Comparison of ENCODE assay signal across 31 cellular contexts in the genomic region with DNA sequence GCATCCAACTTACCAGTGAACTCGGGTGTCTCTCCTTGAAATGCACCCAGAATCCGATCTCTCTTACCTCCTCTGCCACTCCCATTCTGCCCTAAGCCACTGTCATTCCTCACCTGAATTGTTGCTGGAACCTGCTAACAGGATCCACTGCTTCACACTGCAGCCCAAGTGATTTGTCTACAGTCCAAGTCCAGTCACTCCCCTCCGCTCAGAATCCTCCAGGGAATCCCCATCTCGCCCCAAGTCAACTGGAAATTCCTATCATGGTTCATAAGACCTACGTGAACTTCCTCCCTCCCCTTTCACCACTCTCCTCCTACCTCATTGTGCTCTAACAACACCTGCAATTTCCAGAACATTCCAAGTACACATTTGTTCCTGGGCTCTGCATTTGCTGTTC.
"Had no signal": no experiment of that assay in that cellular context is flagged by ENCODE, and none has a peak within 500 bp of the region (broad histone marks: within the 10 kb centered on the region; RNA-seq: fewer than 3 reads in every experiment).

No MANE protein-coding gene starts in this region.

- H3K27ac Mint-ChIP-seq: activated B cell treated with CpG ODN at 0.5 μM for 24 hours; activated CD8-positive, alpha-beta T cell treated with anti-CD3 and anti-CD28 coated beads for 36 hours; activated naive CD8-positive, alpha-beta T cell; activated T-helper 17 cell treated with anti-CD3 and anti-CD28 coated beads, Interleukin-2, amount 50 U/mL, for 72 hours; dendritic cell treated with granulocyte-macrophage colony-stimulating factor and Interleukin-4, amounts not matched to agents 40 ng/mL and 50 ng/mL, for 4 days; endodermal cell; T-helper 17 cell; T-helper 2 cell treated with Interferon-gamma antibody and Interleukin-4, amounts not matched to agents 5 μg/mL and 100 μg/mL, for 36 hours had no signal

- DNase-seq: activated B cell treated with CpG ODN at 0.5 μM for 24 hours; activated CD4-positive, alpha-beta T cell treated with anti-CD3 and anti-CD28 coated beads for 48 hours; activated CD4-positive, alpha-beta T cell treated with anti-CD3 and anti-CD28 coated beads, Interleukin-2, amount 50 U/mL, for 1 hour; activated CD4-positive, alpha-beta T cell treated with anti-CD3 and anti-CD28 coated beads, Interleukin-2, amount 50 U/mL, for 48 hours; activated CD8-positive, alpha-beta memory T cell treated with anti-CD3 and anti-CD28 coated beads for 24 hours; activated CD8-positive, alpha-beta T cell treated with anti-CD3 and anti-CD28 coated beads for 36 hours; activated effector memory CD4-positive, alpha-beta T cell treated with Interleukin-2 at 50 U/mL for 16 hours; activated gamma-delta T cell treated with Interleukin-2 at 50 U/mL for 16 hours; activated naive CD4-positive, alpha-beta T cell treated with anti-CD3 and anti-CD28 coated beads, Interleukin-2, amount 50 U/mL, for 16 hours; activated naive CD4-positive, alpha-beta T cell treated with Interleukin-2 at 50 U/mL for 16 hours; activated T-cell treated with anti-CD3 and anti-CD28 coated beads, Interleukin-2, amount 50 U/mL, for 4 hours; amniotic stem cell; anterior cingulate cortex; central memory CD4-positive, alpha-beta T cell; cerebellar nuclear complex; colonic mucosa; dorsolateral prefrontal cortex; effector memory CD4-positive, alpha-beta T cell; endodermal cell; esophagus squamous epithelium; head of caudate nucleus; T-helper 1 cell; T-helper 17 cell; T1000; WERI-Rb-1 had no signal

- H3K27me3 ChIP-seq: cardiac muscle cell, colonic mucosa, dorsolateral prefrontal cortex, esophagus squamous epithelium had no signal

- H3K4me1 ChIP-seq: colonic mucosa, esophagus squamous epithelium had no signal

- H3K4me3 Mint-ChIP-seq: activated B cell treated with CpG ODN at 0.5 μM for 24 hours; activated CD8-positive, alpha-beta T cell treated with anti-CD3 and anti-CD28 coated beads for 36 hours; activated naive CD8-positive, alpha-beta T cell; activated T-cell treated with anti-CD3 and anti-CD28 coated beads, Interleukin-2, amount 50 U/mL, for 4 hours; activated T-helper 17 cell treated with anti-CD3 and anti-CD28 coated beads, Interleukin-2, amount 50 U/mL, for 72 hours; dendritic cell treated with granulocyte-macrophage colony-stimulating factor and Interleukin-4, amounts not matched to agents 40 ng/mL and 50 ng/mL, for 4 days; endodermal cell; T-helper 17 cell; T-helper 2 cell treated with Interferon-gamma antibody and Interleukin-4, amounts not matched to agents 5 μg/mL and 100 μg/mL, for 36 hours had no signal

- ATAC-seq: activated CD4-positive, CD25-positive, alpha-beta regulatory T cell treated with anti-CD3 and anti-CD28 coated beads, Interleukin-2, amount 50 U/mL, for 24 hours; activated CD8-positive, alpha-beta T cell treated with anti-CD3 and anti-CD28 coated beads for 36 hours; activated T-cell treated with anti-CD3 and anti-CD28 coated beads, Interleukin-2, amount 50 U/mL, for 4 hours; activated T-helper 17 cell treated with anti-CD3 and anti-CD28 coated beads, Interleukin-2, amount 50 U/mL, for 72 hours; T-helper 17 cell had no signal

- H3K27me3 Mint-ChIP-seq: dendritic cell treated with granulocyte-macrophage colony-stimulating factor and Interleukin-4, amounts not matched to agents 40 ng/mL and 50 ng/mL, for 4 days had no signal

- H3K36me3 ChIP-seq: cardiac muscle cell, colonic mucosa, esophagus squamous epithelium, WERI-Rb-1 had no signal

- H3K9me3 ChIP-seq: colonic mucosa, esophagus squamous epithelium had no signal

- H3K4me1 Mint-ChIP-seq: activated B cell treated with CpG ODN at 0.5 μM for 24 hours; activated T-helper 17 cell treated with anti-CD3 and anti-CD28 coated beads, Interleukin-2, amount 50 U/mL, for 72 hours; endodermal cell; T-helper 17 cell had no signal

- H3K27ac ChIP-seq: cardiac muscle cell, colonic mucosa, dorsolateral prefrontal cortex, esophagus squamous epithelium, WERI-Rb-1 had no signal

- H3K4me3 ChIP-seq: cardiac muscle cell, colonic mucosa, dorsolateral prefrontal cortex, esophagus squamous epithelium had no signal

- H3K9me3 Mint-ChIP-seq: dendritic cell treated with granulocyte-macrophage colony-stimulating factor and Interleukin-4, amounts not matched to agents 40 ng/mL and 50 ng/mL, for 4 days; T-helper 2 cell treated with Interferon-gamma antibody and Interleukin-4, amounts not matched to agents 5 μg/mL and 100 μg/mL, for 36 hours had no signal
